Comparison of ENCODE assay signal across 8 cellular contexts in the genomic region with DNA sequence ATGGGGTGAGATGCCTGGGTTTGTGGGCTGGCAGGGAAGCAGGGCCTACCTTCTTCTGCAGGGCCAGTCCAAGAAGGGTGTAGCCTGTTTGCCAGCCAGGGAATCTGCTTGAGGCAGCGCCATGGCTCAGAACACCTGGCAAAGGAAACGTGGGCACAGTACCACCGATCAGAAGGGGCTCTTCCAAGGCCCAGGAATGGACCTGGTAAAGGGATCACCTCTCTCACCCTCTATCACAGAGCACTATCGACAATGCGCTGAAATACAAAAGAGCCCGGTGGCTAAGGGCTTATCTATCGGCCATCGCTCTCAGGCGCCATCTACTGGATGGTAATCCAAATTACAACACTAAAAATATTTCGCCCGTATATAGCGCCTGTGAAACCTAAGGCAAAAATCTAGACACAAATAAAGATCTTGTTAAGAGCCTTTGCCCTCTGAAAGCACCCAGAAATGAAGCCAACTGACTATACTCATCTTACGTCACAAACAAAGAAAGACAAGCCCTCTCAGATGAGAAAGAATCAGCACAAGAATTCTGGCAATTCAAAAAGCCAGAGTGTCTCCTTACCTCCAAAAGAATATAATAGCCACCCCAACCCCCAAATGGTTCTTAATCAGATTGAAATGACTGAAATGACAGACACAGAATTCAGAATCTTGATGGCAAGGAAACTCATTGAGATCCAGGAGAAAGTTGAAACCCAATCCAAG.
DNase-seq lines count a peak whose midpoint lies in the region; ATAC-seq, FAIRE-seq and TF ChIP-seq lines count a peak whose summit lies in the region.

No MANE protein-coding gene starts in this region.

- TF ChIP-seq EP300 in HepG2 (IDR thresholded peaks at IDR 0.05; ENCODE audit: low read depth in 2 of 2, low read length in 2 of 2) = no peak
- no peak for TF ChIP-seq EP300 in HepG2 (CRISPR knock-in tag; IDR thresholded peaks at IDR 0.05; ENCODE audit: borderline replicate concordance)

- no peak overlapping the region for H3K27ac Mint-ChIP-seq in activated naive CD4-positive, alpha-beta T cell treated with anti-CD3 and anti-CD28 coated beads, Interleukin-2, amount 50 U/mL, for 72 hours

- 10% methylated on average over 11 of the region's 13 CpGs for WGBS in HepG2 (ENCODE audit: low lambda C conversion rate)

- peaks cover 21% of the 10 kb centered on the region for H3K9me3 ChIP-seq in HepG2 (ENCODE audit: low read length)

- no peaks in the 10 kb centered on the region for H4K20me1 ChIP-seq in HepG2 (ENCODE audit: insufficient read depth, low read length)

- peak; percentile 82 for ATAC-seq in GM21529 (IDR thresholded peaks at IDR 0.05; ENCODE audit: unreplicated experiment)
- peak; percentile 46 to 79 for ATAC-seq in activated naive CD4-positive, alpha-beta T cell treated with anti-CD3 and anti-CD28 coated beads, Interleukin-2, amount 50 U/mL, for 72 hours
- ATAC-seq in HepG2 = peak; percentile 82
- ATAC-seq in GM18861 (IDR thresholded peaks at IDR 0.05; ENCODE audit: unreplicated experiment) = no peak

- H3K9ac ChIP-seq in HepG2 (ENCODE audit: insufficient read depth, low read depth, low read length) = no peak overlapping the region

- POLR2A ChIA-PET in HepG2 (lab: Yijun Ruan, JAX) = no interaction called here

- H3K9me3 Mint-ChIP-seq in activated naive CD4-positive, alpha-beta T cell treated with anti-CD3 and anti-CD28 coated beads, Interleukin-2, amount 50 U/mL, for 72 hours = no peaks in the 10 kb centered on the region

- in situ Hi-C loops in HepG2 (cut with HindIII; ENCODE audit: extremely low pct_ligation_motif_present, low pct_unique_long_range_greater_than_20kb) = loop anchor here (5.0 kb wide), 1 partner anchor 197 kb away; no protein-coding TSS in a partner anchor

- no peaks in the 10 kb centered on the region for H3K79me2 ChIP-seq in HepG2 (ENCODE audit: insufficient read depth, low read length)

- H3K4me2 ChIP-seq in HepG2 (ENCODE audit: low read depth, low read length) = no peak overlapping the region

- no peak overlapping the region for H3K27ac ChIP-seq in HepG2 (ENCODE audit: extremely low read length, insufficient read depth, low read length)

- CTCF ChIA-PET in HepG2 (lab: Yijun Ruan, JAX; ENCODE audit: low intra/inter-chr PET ratio, low total read pairs) = interaction anchor here (1.1 to 4.2 kb wide), 2 partner anchors 197 to 239 kb away, joined by 4 to 26 read pairs; no protein-coding TSS in a partner anchor

- DNase-seq in D341Med (ENCODE audit: low spot score) = peak; percentile 45
- DNase-seq in NOMO-1 (lab: John Stamatoyannopoulos, UW; ENCODE audit: unreplicated experiment in 2 of 2) = peak; percentile 36 to 41
- peak in 1 of 2 donors; percentile 45 for DNase-seq in activated naive CD4-positive, alpha-beta T cell treated with anti-CD3 and anti-CD28 coated beads, Interleukin-2, amount 50 U/mL, for 72 hours (ENCODE audit: low spot score in 2 of 2)
- peak; percentile 34 for DNase-seq in HepG2 (ENCODE audit: low spot score)
- DNase-seq in NCI-H2029 treated with DMSO at 0.1 percent for 48 hours (lab: John Stamatoyannopoulos, UW) = no peak
- DNase-seq in nucleus accumbens (lab: John Stamatoyannopoulos, UW) = no peak

- peak; percentile 66 for TF ChIP-seq CTCF in HepG2 (CRISPR knock-in tag; IDR thresholded peaks at IDR 0.05)

- H3K36me3 ChIP-seq in HepG2 (replicated peaks in 1 of 2; ENCODE audit: control insufficient read depth in 1 of 2, insufficient read depth in 2 of 2, low read length in 2 of 2) = no peaks in the 10 kb centered on the region

- TF ChIP-seq RAD21 in HepG2 (CRISPR knock-in tag; IDR thresholded peaks at IDR 0.05) = peak; percentile 12; the same call in 1 of the 2 replicates

- H3K27me3 ChIP-seq in HepG2 (ENCODE audit: control insufficient read depth in 1 of 2, insufficient read depth in 2 of 2, low read length in 2 of 2) = no peaks in the 10 kb centered on the region

- no peak for TF ChIP-seq POLR2A in HepG2 (IDR thresholded peaks at IDR 0.05; ENCODE audit: insufficient read depth in 1 of 2, low read depth in 2 of 2, low read length in 2 of 2)

- intact Hi-C loops in HepG2 (cut with micrococcal nuclease; ENCODE audit: unreplicated experiment) = loop anchor here (1.0 kb wide), 1 partner anchor 197 kb away; no protein-coding TSS in a partner anchor

- H3K4me3 ChIP-seq in HepG2 (replicated peaks in 1 of 3; ENCODE audit: insufficient read depth in 1 of 3, low read depth in 2 of 3, low read length in 3 of 3) = no peak overlapping the region

- H3K36me3 Mint-ChIP-seq in activated naive CD4-positive, alpha-beta T cell treated with anti-CD3 and anti-CD28 coated beads, Interleukin-2, amount 50 U/mL, for 72 hours = no peaks in the 10 kb centered on the region

- BruUV-seq in HepG2 (replicated peaks; lab: Mats Ljungman, UMichigan) = no TSS peak

- peak; percentile 64 for FAIRE-seq in HepG2 (lab: Jason Lieb, UNC)

- no peak overlapping the region for H2AFZ ChIP-seq in HepG2 (ENCODE audit: low read length)

- no peaks in the 10 kb centered on the region for H3K4me1 ChIP-seq in HepG2 (ENCODE audit: insufficient read depth, low read length)

TF ChIP-seq in HepG2, 621 proteins besides CTCF, POLR2A, EP300 and RAD21:
- no peak for TF ChIP-seq SIN3B (IDR thresholded peaks at IDR 0.05; ENCODE audit: low read length)
- peak; percentile 62 for TF ChIP-seq SMC3 (IDR thresholded peaks at IDR 0.05; ENCODE audit: low read length)
- peak; percentile 55 for TF ChIP-seq STAG1 (CRISPR knock-in tag; IDR thresholded peaks at IDR 0.05)

Comparison
In these comparisons a context has a peak if more than half of its experiments do, and no peak if none do; other contexts are left out.
1. DNase-seq: peak in D341Med (single experiment), NOMO-1 (2 of 2) and HepG2 (single experiment); none in NCI-H2029 treated with DMSO at 0.1 percent for 48 hours (single experiment) and nucleus accumbens (0 of 56).